In the genomic region with DNA sequence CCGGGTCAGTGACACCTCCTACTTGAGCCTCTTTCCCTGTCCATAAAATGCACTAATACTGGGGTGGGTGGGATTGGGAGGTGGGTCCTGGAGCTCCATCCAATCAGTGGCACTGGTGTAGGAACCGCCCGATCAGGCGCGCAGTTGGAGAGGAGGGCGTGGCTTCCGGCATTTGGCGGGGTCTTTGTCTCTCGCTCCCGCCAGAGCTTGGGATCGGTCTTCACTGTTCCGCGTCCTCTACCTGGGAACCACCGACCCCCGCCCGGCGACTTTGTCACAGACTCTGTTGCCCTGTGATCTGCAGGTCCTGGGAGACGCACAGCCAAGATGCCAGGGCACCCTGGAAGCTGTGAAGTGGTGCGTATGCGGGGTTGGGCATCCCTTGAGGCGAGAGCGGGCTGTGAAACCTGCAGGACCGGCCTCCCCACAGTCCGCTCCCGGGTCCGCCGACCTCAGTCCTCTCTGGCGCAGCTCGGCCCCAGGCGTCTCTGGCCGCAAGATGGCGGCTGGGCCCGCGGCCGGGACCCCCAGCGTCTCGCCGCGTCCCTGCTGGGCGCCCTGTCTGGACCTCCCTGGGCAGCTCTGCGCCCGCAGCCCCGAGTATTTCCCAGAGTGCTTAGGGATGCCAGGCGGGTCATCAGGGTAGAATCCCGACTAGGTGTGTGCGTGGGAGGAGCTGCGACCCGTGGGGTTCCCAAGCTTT, we compare ENCODE assay signal across 2 cellular contexts.
TF ChIP-seq lines count a peak whose summit lies in the region.

No MANE protein-coding gene starts in this region.

TF ChIP-seq in liver, 16 proteins besides CTCF, POLR2A, EP300 and RAD21:
- TF ChIP-seq RXRA (IDR thresholded peaks at IDR 0.05): no peak
- no peak for TF ChIP-seq JUND (IDR thresholded peaks at IDR 0.05)
- no peak for TF ChIP-seq EGR1 (IDR thresholded peaks at IDR 0.05; ENCODE audit: low read depth in 2 of 2)
- TF ChIP-seq, protein P1, sequence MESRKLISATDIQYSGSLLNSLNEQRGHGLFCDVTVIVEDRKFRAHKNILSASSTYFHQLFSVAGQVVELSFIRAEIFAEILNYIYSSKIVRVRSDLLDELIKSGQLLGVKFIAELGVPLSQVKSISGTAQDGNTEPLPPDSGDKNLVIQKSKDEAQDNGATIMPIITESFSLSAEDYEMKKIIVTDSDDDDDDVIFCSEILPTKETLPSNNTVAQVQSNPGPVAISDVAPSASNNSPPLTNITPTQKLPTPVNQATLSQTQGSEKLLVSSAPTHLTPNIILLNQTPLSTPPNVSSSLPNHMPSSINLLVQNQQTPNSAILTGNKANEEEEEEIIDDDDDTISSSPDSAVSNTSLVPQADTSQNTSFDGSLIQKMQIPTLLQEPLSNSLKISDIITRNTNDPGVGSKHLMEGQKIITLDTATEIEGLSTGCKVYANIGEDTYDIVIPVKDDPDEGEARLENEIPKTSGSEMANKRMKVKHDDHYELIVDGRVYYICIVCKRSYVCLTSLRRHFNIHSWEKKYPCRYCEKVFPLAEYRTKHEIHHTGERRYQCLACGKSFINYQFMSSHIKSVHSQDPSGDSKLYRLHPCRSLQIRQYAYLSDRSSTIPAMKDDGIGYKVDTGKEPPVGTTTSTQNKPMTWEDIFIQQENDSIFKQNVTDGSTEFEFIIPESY (IDR thresholded peaks at IDR 0.05): no peak
- no peak for TF ChIP-seq HNF4A (conservative IDR thresholded peaks at IDR 0.05)
- no peak for TF ChIP-seq GABPA (IDR thresholded peaks at IDR 0.05 in 1 of 2, conservative IDR thresholded peaks at IDR 0.05 in 1 of 2)
- TF ChIP-seq YY1 (IDR thresholded peaks at IDR 0.05): no peak

TF ChIP-seq in HepG2, 621 proteins besides CTCF, POLR2A, EP300 and RAD21:
- no peak for TF ChIP-seq PHB2 (IDR thresholded peaks at IDR 0.05; ENCODE audit: partially characterized antibody)
- no peak for TF ChIP-seq MAZ (IDR thresholded peaks at IDR 0.05; ENCODE audit: borderline replicate concordance, low read depth, low read length)
- no peak for TF ChIP-seq MAZ (CRISPR knock-in tag; IDR thresholded peaks at IDR 0.05; ENCODE audit: low read depth)
- no peak for TF ChIP-seq HOXA5 (CRISPR knock-in tag; IDR thresholded peaks at IDR 0.05)
- no peak for TF ChIP-seq HNRNPUL1 (IDR thresholded peaks at IDR 0.05; ENCODE audit: low read depth, low read length)
- TF ChIP-seq, protein P2, sequence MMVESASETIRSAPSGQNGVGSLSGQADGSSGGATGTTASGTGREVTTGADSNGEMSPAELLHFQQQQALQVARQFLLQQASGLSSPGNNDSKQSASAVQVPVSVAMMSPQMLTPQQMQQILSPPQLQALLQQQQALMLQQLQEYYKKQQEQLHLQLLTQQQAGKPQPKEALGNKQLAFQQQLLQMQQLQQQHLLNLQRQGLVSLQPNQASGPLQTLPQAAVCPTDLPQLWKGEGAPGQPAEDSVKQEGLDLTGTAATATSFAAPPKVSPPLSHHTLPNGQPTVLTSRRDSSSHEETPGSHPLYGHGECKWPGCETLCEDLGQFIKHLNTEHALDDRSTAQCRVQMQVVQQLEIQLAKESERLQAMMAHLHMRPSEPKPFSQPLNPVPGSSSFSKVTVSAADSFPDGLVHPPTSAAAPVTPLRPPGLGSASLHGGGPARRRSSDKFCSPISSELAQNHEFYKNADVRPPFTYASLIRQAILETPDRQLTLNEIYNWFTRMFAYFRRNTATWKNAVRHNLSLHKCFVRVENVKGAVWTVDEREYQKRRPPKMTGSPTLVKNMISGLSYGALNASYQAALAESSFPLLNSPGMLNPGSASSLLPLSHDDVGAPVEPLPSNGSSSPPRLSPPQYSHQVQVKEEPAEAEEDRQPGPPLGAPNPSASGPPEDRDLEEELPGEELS (CRISPR knock-in tag; IDR thresholded peaks at IDR 0.05): no peak
- TF ChIP-seq ZNF251 (CRISPR knock-in tag; IDR thresholded peaks at IDR 0.05): no peak
- no peak for TF ChIP-seq ZNF138 (CRISPR knock-in tag; IDR thresholded peaks at IDR 0.05; ENCODE audit: low read depth)
- no peak for TF ChIP-seq SRSF9 (IDR thresholded peaks at IDR 0.05; ENCODE audit: borderline replicate concordance, insufficient read depth, low read depth, low read length, poor library complexity, severe bottlenecking)
- no peak for TF ChIP-seq ATAD3A (CRISPR knock-in tag; IDR thresholded peaks at IDR 0.05)
- no peak for TF ChIP-seq JUN (CRISPR knock-in tag; IDR thresholded peaks at IDR 0.05)
- TF ChIP-seq, protein P3, sequence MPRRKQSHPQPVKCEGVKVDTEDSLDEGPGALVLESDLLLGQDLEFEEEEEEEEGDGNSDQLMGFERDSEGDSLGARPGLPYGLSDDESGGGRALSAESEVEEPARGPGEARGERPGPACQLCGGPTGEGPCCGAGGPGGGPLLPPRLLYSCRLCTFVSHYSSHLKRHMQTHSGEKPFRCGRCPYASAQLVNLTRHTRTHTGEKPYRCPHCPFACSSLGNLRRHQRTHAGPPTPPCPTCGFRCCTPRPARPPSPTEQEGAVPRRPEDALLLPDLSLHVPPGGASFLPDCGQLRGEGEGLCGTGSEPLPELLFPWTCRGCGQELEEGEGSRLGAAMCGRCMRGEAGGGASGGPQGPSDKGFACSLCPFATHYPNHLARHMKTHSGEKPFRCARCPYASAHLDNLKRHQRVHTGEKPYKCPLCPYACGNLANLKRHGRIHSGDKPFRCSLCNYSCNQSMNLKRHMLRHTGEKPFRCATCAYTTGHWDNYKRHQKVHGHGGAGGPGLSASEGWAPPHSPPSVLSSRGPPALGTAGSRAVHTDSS (CRISPR knock-in tag; conservative IDR thresholded peaks at IDR 0.05): no peak
- TF ChIP-seq SALL1 (CRISPR knock-in tag; IDR thresholded peaks at IDR 0.05): no peak
- TF ChIP-seq ZNF569 (CRISPR knock-in tag; IDR thresholded peaks at IDR 0.05; ENCODE audit: borderline replicate concordance): no peak
- TF ChIP-seq, protein P4, sequence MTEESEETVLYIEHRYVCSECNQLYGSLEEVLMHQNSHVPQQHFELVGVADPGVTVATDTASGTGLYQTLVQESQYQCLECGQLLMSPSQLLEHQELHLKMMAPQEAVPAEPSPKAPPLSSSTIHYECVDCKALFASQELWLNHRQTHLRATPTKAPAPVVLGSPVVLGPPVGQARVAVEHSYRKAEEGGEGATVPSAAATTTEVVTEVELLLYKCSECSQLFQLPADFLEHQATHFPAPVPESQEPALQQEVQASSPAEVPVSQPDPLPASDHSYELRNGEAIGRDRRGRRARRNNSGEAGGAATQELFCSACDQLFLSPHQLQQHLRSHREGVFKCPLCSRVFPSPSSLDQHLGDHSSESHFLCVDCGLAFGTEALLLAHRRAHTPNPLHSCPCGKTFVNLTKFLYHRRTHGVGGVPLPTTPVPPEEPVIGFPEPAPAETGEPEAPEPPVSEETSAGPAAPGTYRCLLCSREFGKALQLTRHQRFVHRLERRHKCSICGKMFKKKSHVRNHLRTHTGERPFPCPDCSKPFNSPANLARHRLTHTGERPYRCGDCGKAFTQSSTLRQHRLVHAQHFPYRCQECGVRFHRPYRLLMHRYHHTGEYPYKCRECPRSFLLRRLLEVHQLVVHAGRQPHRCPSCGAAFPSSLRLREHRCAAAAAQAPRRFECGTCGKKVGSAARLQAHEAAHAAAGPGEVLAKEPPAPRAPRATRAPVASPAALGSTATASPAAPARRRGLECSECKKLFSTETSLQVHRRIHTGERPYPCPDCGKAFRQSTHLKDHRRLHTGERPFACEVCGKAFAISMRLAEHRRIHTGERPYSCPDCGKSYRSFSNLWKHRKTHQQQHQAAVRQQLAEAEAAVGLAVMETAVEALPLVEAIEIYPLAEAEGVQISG (CRISPR knock-in tag; IDR thresholded peaks at IDR 0.05): no peak
